Comparison of ENCODE assay signal across 14 cellular contexts in the genomic region with DNA sequence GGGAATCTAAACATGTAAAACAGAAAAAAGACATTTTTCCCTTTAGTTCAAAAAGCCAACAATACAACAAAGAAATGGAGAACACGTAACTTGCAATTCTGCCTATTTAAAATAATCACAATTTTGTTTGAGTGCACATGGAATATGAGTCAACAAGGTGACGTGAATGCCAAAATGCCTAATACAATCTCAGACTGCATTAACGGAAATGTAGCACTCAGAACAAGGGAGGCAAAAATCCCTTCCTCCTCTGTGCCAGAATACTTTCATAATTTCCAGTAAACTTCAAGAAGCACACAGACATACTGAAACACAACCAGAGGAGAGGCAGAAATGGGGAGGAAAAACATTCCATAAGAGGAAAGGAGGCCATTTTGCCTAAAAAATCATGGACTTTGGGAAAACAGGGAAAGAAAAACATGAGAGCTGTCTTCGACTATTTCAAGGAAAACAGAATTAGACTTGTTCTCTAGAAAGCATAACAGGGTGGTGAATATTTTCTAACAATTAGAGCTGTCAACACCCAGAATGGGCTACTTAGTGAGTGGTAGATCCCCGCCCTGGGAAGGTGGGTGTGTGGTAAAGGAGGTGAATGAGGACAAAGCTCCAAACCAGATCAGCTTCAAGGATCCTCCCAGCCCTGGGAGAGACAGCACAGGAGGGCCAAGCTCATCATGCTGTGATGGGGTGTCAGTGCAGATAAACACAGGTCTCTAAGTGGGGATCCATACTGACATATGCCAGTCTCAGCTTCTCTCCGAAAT. TPM values are rescaled to one million over a fixed set of nuclear protein-coding genes. Genes with fewer than 3 reads are reported as not detected.
DNase-seq lines count a peak whose midpoint lies in the region; ATAC-seq and TF ChIP-seq lines count a peak whose summit lies in the region.
"Had no signal": no experiment of that assay in that cellular context is flagged by ENCODE, and none has a peak within 500 bp of the region (broad histone marks: within the 10 kb centered on the region; RNA-seq: fewer than 3 reads in every experiment).

No MANE protein-coding gene starts in this region.

- H3K27ac Mint-ChIP-seq in H9, result peak overlapping the region in 1 of 3 experiments; percentile 87; a peak in 1 of 7 replicates

- no peak for TF ChIP-seq EP300 in transverse colon (IDR thresholded peaks at IDR 0.05; ENCODE audit: low read depth)

- H3K27me3 ChIP-seq in muscle layer of duodenum (ENCODE audit: low read depth, low read length) (no peaks in the 10 kb centered on the region), transverse colon (no peaks in the 10 kb centered on the region), H9 (ENCODE audit: insufficient read depth, low read length) (no peaks in the 10 kb centered on the region)

- H3K4me3 Mint-ChIP-seq in H9, result no peak overlapping the region

- intact Hi-C loops in transverse colon (cut with DNase I; ENCODE audit: low total_unique reads), result loop anchor here (1.0 kb wide), 1 partner anchor 47 kb away; no protein-coding TSS in a partner anchor

- H3K4me1 ChIP-seq in muscle layer of duodenum (ENCODE audit: control insufficient read depth in 1 of 2, insufficient read depth in 2 of 2, low read length in 2 of 2), result peaks cover 0 to 18% of the 10 kb centered on the region in 2 donors
- peaks cover 0 to 13% (median 2%) of the 10 kb centered on the region in 4 donors for H3K4me1 ChIP-seq in transverse colon
- H3K4me1 ChIP-seq in H9 (ENCODE audit: insufficient read depth, low read length), result peaks cover 15% of the 10 kb centered on the region
- H3K4me1 ChIP-seq: prostate gland had no signal

- H3K36me3 Mint-ChIP-seq in H9 (ENCODE audit: insufficient read depth in 1 of 3, low read depth in 3 of 3), result peaks cover 11 to 42% (median 37%) of the 10 kb centered on the region in 3 experiments

- no peak overlapping the region for H2BK120ac ChIP-seq in H9 (ENCODE audit: low read depth, low read length, poor library complexity, severe bottlenecking)

- TF ChIP-seq POLR2A in transverse colon (IDR thresholded peaks at IDR 0.05), result no peak

- no peak overlapping the region; the same call in 1 of the 2 replicates for H3K14ac ChIP-seq in H9 (ENCODE audit: insufficient read depth, low read length)

- H3K9me3 Mint-ChIP-seq in H9, result peaks cover 2 to 4% of the 10 kb centered on the region in 2 experiments; a peak in 2 of 5 replicates

- no peak for TF ChIP-seq CTCF in fibroblast of the aortic adventitia (IDR thresholded peaks at IDR 0.05; ENCODE audit: insufficient read depth, low read length)
- TF ChIP-seq CTCF in transverse colon (IDR thresholded peaks at IDR 0.05), result no peak
- TF ChIP-seq CTCF in H9 (conservative IDR thresholded peaks at IDR 0.05), result no peak

- DNase-seq in amniotic epithelial cell (ENCODE audit: low read depth), result peak; percentile 41
- DNase-seq in fibroblast of the aortic adventitia (ENCODE audit: low read depth), result peak; percentile 97
- no peak for DNase-seq in transverse colon
- DNase-seq in stimulated activated naive CD8-positive, alpha-beta T cell treated with anti-CD3 and anti-CD28 coated beads, Interleukin-15, Interleukin-2, amounts not matched to agents 100 U/mL and 50 U/mL, for 24 hours, result no peak
- no peak for DNase-seq in H9
- DNase-seq in SIG-M5 (lab: John Stamatoyannopoulos, UW), result no peak
- DNase-seq: activated T-cell treated with anti-CD3 and anti-CD28 coated beads, Interleukin-2, amount 50 U/mL, for 1 hour; cerebellar nuclear complex; NCI-H1417 treated with DMSO at 0.1 percent for 48 hours; NCI-H82 had no signal

- no peak overlapping the region for H2BK20ac ChIP-seq in H9 (ENCODE audit: low read depth, low read length, poor library complexity, severe bottlenecking)

- no peaks in the 10 kb centered on the region for H3K79me1 ChIP-seq in H9 (ENCODE audit: insufficient read depth, low read depth, low read length, poor library complexity, severe bottlenecking)

- no peak overlapping the region for H4K8ac ChIP-seq in H9 (replicated peaks; ENCODE audit: insufficient read length, low read depth, low read length)

- peaks cover 40 to 42% of the 10 kb centered on the region in 2 experiments for H3K4me1 Mint-ChIP-seq in H9

- ATAC-seq in stimulated activated naive CD8-positive, alpha-beta T cell treated with anti-CD3 and anti-CD28 coated beads, Interleukin-15, Interleukin-2, amounts not matched to agents 100 U/mL and 50 U/mL, for 24 hours, result no peak
- no peak for ATAC-seq in HG02610 (IDR thresholded peaks at IDR 0.05; ENCODE audit: unreplicated experiment)

- H3K9me3 ChIP-seq in muscle layer of duodenum (ENCODE audit: control insufficient read depth in 1 of 2, low read length in 2 of 2), result no peaks in the 10 kb centered on the region
- no peaks in the 10 kb centered on the region for H3K9me3 ChIP-seq in transverse colon
- H3K9me3 ChIP-seq in H9 (ENCODE audit: control insufficient read depth, low read depth, low read length), result no peaks in the 10 kb centered on the region
- H3K9me3 ChIP-seq: prostate gland had no signal

- H2AK5ac ChIP-seq in H9 (ENCODE audit: insufficient read length, low read length), result no peak overlapping the region

- no peaks in the 10 kb centered on the region for H3K23me2 ChIP-seq in H9 (ENCODE audit: insufficient read length, low read depth, low read length, poor library complexity, severe bottlenecking)

- in situ Hi-C loops in transverse colon (cut with MboI; ENCODE audit: low pct_ligation_motif_present in 1 of 4, low pct_unique_long_range_greater_than_20kb in 1 of 4, low sequenced_read_pairs in 3 of 4), result no loop called here

- no peak overlapping the region for H2BK5ac ChIP-seq in H9 (ENCODE audit: insufficient read length, low read length)

- no peak overlapping the region for H2AFZ ChIP-seq in H9 (ENCODE audit: low read length)

- H3K27me3 Mint-ChIP-seq in H9 (ENCODE audit: low read depth), result peaks cover 11% of the 10 kb centered on the region

- H3T11ph ChIP-seq in H9 (ENCODE audit: low read length), result no peak overlapping the region

- no peak overlapping the region for H3K4me3 ChIP-seq in fibroblast of the aortic adventitia (ENCODE audit: low read depth, low read length)
- H3K4me3 ChIP-seq in muscle layer of duodenum (ENCODE audit: low read depth in 1 of 2, low read length in 2 of 2), result no peak overlapping the region
- no peak overlapping the region for H3K4me3 ChIP-seq in transverse colon
- H3K4me3 ChIP-seq: prostate gland had no signal

- H3K36me3 ChIP-seq in muscle layer of duodenum (ENCODE audit: control insufficient read depth in 1 of 2, insufficient read depth in 2 of 2, low read length in 2 of 2) (peaks cover 26 to 33% of the 10 kb centered on the region in 2 donors), transverse colon (peaks cover 0 to 33% (median 6%) of the 10 kb centered on the region in 4 donors)

- no peak overlapping the region for H4K91ac ChIP-seq in H9 (ENCODE audit: insufficient read length, low read depth, low read length)

- H2BK15ac ChIP-seq in H9 (ENCODE audit: low read depth, low read length), result no peak overlapping the region

- H4K20me1 ChIP-seq in H9 (ENCODE audit: control insufficient read depth, insufficient read depth, insufficient read length), result no peaks in the 10 kb centered on the region

- H3K79me2 ChIP-seq in H9 (ENCODE audit: insufficient read depth, low read length), result no peaks in the 10 kb centered on the region

- 69 to 76% methylated on average over 4 to 6 of the region's 6 CpGs for WGBS in transverse colon (ENCODE audit: low coverage in 1 of 2), 2 donors
- WGBS in H9 (ENCODE audit: extremely low coverage, insufficient read length, low lambda C conversion rate), result no CpG with 5 or more reads among the region's 6 CpGs

- no peak overlapping the region for H4K5ac ChIP-seq in H9 (ENCODE audit: insufficient read length, low read depth, low read length)

- H3K27ac ChIP-seq in muscle layer of duodenum (ENCODE audit: low read length), result peak overlapping the region; percentile 66
- peak overlapping the region; percentile 40 to 61 (median 46) for H3K27ac ChIP-seq in transverse colon
- H3K27ac ChIP-seq in H9 (ENCODE audit: insufficient read length, low read depth, low read length), result no peak overlapping the region
- H3K27ac ChIP-seq: prostate gland, VCaP had no signal

- no peak overlapping the region for H2BK12ac ChIP-seq in H9 (ENCODE audit: insufficient read length, low read depth, low read length)

- no peak overlapping the region for H3K4ac ChIP-seq in H9 (ENCODE audit: low read depth, low read length)

- no peak overlapping the region for H3K4me2 ChIP-seq in H9 (ENCODE audit: insufficient read depth, insufficient read length, low read length)

- H3K18ac ChIP-seq in H9 (ENCODE audit: insufficient read length, low read depth, low read length), result no peak overlapping the region

- no peak overlapping the region for H3K56ac ChIP-seq in H9 (ENCODE audit: insufficient read length, low read depth, low read length)

- H3K23ac ChIP-seq in H9 (ENCODE audit: insufficient read length, low read depth, low read length), result no peak overlapping the region

- no peak overlapping the region for H3K9ac ChIP-seq in H9 (ENCODE audit: extremely low read depth, insufficient read length, low read length)

RNA-seq across cellular contexts. Expression of a gene that starts 48.2 kb away (rescaled TPM):
- total RNA-seq in fibroblast of the aortic adventitia (ENCODE audit: low replicate concordance) (40.1 and 45.0 TPM in 2 replicates), transverse colon (10 to 100 TPM; 20.5 to 67.3 (median 60.5) TPM), H9 (2021) (16.2 and 16.6 TPM in 2 replicates)

Comparison
In these comparisons a context has a peak if more than half of its experiments do, and no peak if none do; other contexts are left out.
1. DNase-seq: peak in amniotic epithelial cell (single experiment) and fibroblast of the aortic adventitia (single experiment); none in transverse colon (single experiment), stimulated activated naive CD8-positive, alpha-beta T cell treated with anti-CD3 and anti-CD28 coated beads, Interleukin-15, Interleukin-2, amounts not matched to agents 100 U/mL and 50 U/mL, for 24 hours (single experiment), H9 (single experiment) and SIG-M5 (single experiment).